Comparison of ENCODE assay signal across 25 cellular contexts in genomic region chr3:110608566-110608965, GRCh38.
DNase-seq lines count a peak whose midpoint lies in the region; TF ChIP-seq lines count a peak whose summit lies in the region.
"Had no signal": no experiment of that assay in that cellular context is flagged by ENCODE, and none has a peak within 500 bp of the region (broad histone marks: within the 10 kb centered on the region; RNA-seq: fewer than 3 reads in every experiment).

No MANE protein-coding gene starts in this region.

- no peak for TF ChIP-seq CTCF in brain microvascular endothelial cell (IDR thresholded peaks at IDR 0.05; ENCODE audit: low read depth, low read length, missing control alignments)
- no peak for TF ChIP-seq CTCF in colonic mucosa (IDR thresholded peaks at IDR 0.05)

- H3K4me3 ChIP-seq in brain microvascular endothelial cell (ENCODE audit: low read depth, low read length) (no peak overlapping the region), colonic mucosa (no peak overlapping the region)
- H3K4me3 ChIP-seq: ovary, Peyer's patch, skin epidermis, thoracic aorta had no signal

- H3K27me3 ChIP-seq in brain microvascular endothelial cell (replicated peaks) (no peaks in the 10 kb centered on the region), colonic mucosa (no peaks in the 10 kb centered on the region)
- H3K27me3 ChIP-seq: ovary, Peyer's patch had no signal

- H3K36me3 ChIP-seq in brain microvascular endothelial cell (replicated peaks) (no peaks in the 10 kb centered on the region), colonic mucosa (no peaks in the 10 kb centered on the region)
- H3K36me3 ChIP-seq: ovary, Peyer's patch, thoracic aorta had no signal

- H3K9me3 ChIP-seq in colonic mucosa: no peaks in the 10 kb centered on the region
- H3K9me3 ChIP-seq: ovary, Peyer's patch, thoracic aorta had no signal

- intact Hi-C loops in colonic mucosa (cut with DNase I): no loop called here

- H3K4me1 ChIP-seq in colonic mucosa: no peaks in the 10 kb centered on the region
- H3K4me1 ChIP-seq: Peyer's patch had no signal

- in situ Hi-C loops in brain microvascular endothelial cell (cut with HindIII; ENCODE audit: low pct_ligation_motif_present, low sequenced_read_pairs): no loop called here

- H3K27ac ChIP-seq in brain microvascular endothelial cell (no peak overlapping the region), colonic mucosa (no peak overlapping the region)
- H3K27ac ChIP-seq: ovary, Peyer's patch, skin epidermis, thoracic aorta had no signal

- no peak overlapping the region for H3K9ac ChIP-seq in colonic mucosa (ENCODE audit: low read depth in 2 of 2, low read length in 2 of 2)

- DNase-seq in HCEC 1CT (peak; percentile 67), brain microvascular endothelial cell (peak; percentile 3), fibroblast of peridontal ligament (ENCODE audit: extremely low read depth) (peak; percentile 75), renal cortical epithelial cell (ENCODE audit: low read depth) (peak; percentile 31), NCI-H446 (lab: John Stamatoyannopoulos, UW) (no peak), colonic mucosa (no peak), cerebellar nuclear complex (lab: John Stamatoyannopoulos, UW) (no peak)
- DNase-seq in stimulated activated CD8-positive, alpha-beta memory T cell treated with anti-CD3 and anti-CD28 coated beads, Interleukin-4, amount 100 ng/mL, for 48 hours: no peak
- DNase-seq: activated CD4-positive, alpha-beta memory T cell treated with anti-CD3 and anti-CD28 coated beads, Interleukin-2, amount 10 ng/mL, durations not matched to agents 7 days and 5 days; activated CD4-positive, alpha-beta T cell treated with anti-CD3 and anti-CD28 coated beads for 1 hour; activated CD8-positive, alpha-beta memory T cell treated with anti-CD3 and anti-CD28 coated beads, Interleukin-2, amount 50 U/mL, for 48 hours; activated naive CD4-positive, alpha-beta T cell treated with anti-CD3 and anti-CD28 coated beads, Interleukin-2, amount 10 ng/mL, durations not matched to agents 7 days and 5 days; amniotic stem cell; effector memory CD8-positive, alpha-beta T cell; H7; immature natural killer cell; Kasumi-1; NCI-H1694; NCI-H774; ovary; Peyer's patch; SHP77; stimulated activated naive CD8-positive, alpha-beta T cell treated with anti-CD3 and anti-CD28 coated beads, Interleukin-15, Interleukin-2, amounts not matched to agents 100 U/mL and 50 U/mL, for 24 hours had no signal

Comparison
In these comparisons a context has a peak if more than half of its experiments do, and no peak if none do; other contexts are left out.
1. DNase-seq: peak in HCEC 1CT (single experiment), brain microvascular endothelial cell (single experiment), fibroblast of peridontal ligament (single experiment) and renal cortical epithelial cell (single experiment); none in NCI-H446 (0 of 2), stimulated activated CD8-positive, alpha-beta memory T cell treated with anti-CD3 and anti-CD28 coated beads, Interleukin-4, amount 100 ng/mL, for 48 hours (single experiment), colonic mucosa (single experiment) and cerebellar nuclear complex (0 of 2).